ENCODE assay signal across 12 cellular contexts in genomic region chr21:33232640-33233039, GRCh38. TPM values are rescaled to one million over a fixed set of nuclear protein-coding genes. Genes with fewer than 3 reads are reported as not detected.
DNase-seq lines count a peak whose midpoint lies in the region; ATAC-seq and TF ChIP-seq lines count a peak whose summit lies in the region.
"Had no signal": no experiment of that assay in that cellular context is flagged by ENCODE, and none has a peak within 500 bp of the region (broad histone marks: within the 10 kb centered on the region; RNA-seq: fewer than 3 reads in every experiment).

No MANE protein-coding gene starts in this region.

- H3K4me3 ChIP-seq in BLaER1 (no peak overlapping the region), GM06990 (replicated peaks; ENCODE audit: low read depth, low read length) (peak overlapping the region; percentile 98)

- H3K36me3 Mint-ChIP-seq in activated B cell treated with CpG ODN at 0.5 μM for 24 hours (ENCODE audit: low read depth), result peaks cover 32% of the 10 kb centered on the region

- POLR2A ChIA-PET in activated B cell treated with CpG ODN at 0.5 μM for 24 hours (lab: Charles Lee), result interaction anchor here (0.5 to 1.3 kb wide), 5 partner anchors 14 to 129 kb away, joined by 3 to 8 read pairs (median 4); partner anchors contain the start of gene IL10RB

- H3K27ac ChIP-seq in BLaER1, result no peak overlapping the region

- H3K27me3 ChIP-seq in BLaER1 (no peaks in the 10 kb centered on the region), GM06990 (replicated peaks; ENCODE audit: control insufficient read depth, insufficient read depth, low read length) (no peaks in the 10 kb centered on the region)
- H3K27me3 ChIP-seq: left lung had no signal

- 0 out of 2 replicates have a peak overlapping the region, but pooled peaks have one; percentile 4 for H3K4me2 ChIP-seq in BLaER1

- H3K9me3 Mint-ChIP-seq in activated B cell treated with CpG ODN at 0.5 μM for 24 hours, result no peaks in the 10 kb centered on the region

- ATAC-seq in activated B cell treated with CpG ODN at 0.5 μM for 24 hours (ENCODE audit: low read depth) (no peak), HG03135 (IDR thresholded peaks at IDR 0.05; ENCODE audit: unreplicated experiment) (no peak)
- ATAC-seq: left lung had no signal

- no peaks in the 10 kb centered on the region for H3K27me3 Mint-ChIP-seq in activated B cell treated with CpG ODN at 0.5 μM for 24 hours

- peak overlapping the region; percentile 74 for H3K27ac Mint-ChIP-seq in activated B cell treated with CpG ODN at 0.5 μM for 24 hours

- no peaks in the 10 kb centered on the region for H3K9me3 ChIP-seq in BLaER1
- H3K9me3 ChIP-seq: left lung had no signal

- peaks cover 52% of the 10 kb centered on the region for H4K20me1 ChIP-seq in BLaER1

- intact Hi-C loops in activated B cell treated with CpG ODN at 0.5 μM for 24 hours (cut with micrococcal nuclease), result no loop called here

- no peak for TF ChIP-seq CTCF in GM06990 (IDR thresholded peaks at IDR 0.05; ENCODE audit: insufficient read depth, low read length, poor library complexity, severe bottlenecking)
- TF ChIP-seq CTCF in activated B cell treated with CpG ODN at 0.5 μM for 24 hours (IDR thresholded peaks at IDR 0.05), result no peak

- H3K4me1 ChIP-seq in BLaER1, result peaks cover 32% of the 10 kb centered on the region

- CTCF ChIA-PET in activated B cell treated with CpG ODN at 0.5 μM for 24 hours (lab: Charles Lee), result interaction anchor here (1.3 kb wide), 1 partner anchor 36 kb away, joined by 3 read pairs; no protein-coding TSS in a partner anchor

- H3K4me3 Mint-ChIP-seq in activated B cell treated with CpG ODN at 0.5 μM for 24 hours, result peak overlapping the region; percentile 92
- H3K4me3 Mint-ChIP-seq: H9 had no signal

- DNase-seq in GM06990 (ENCODE audit: extremely low read depth, insufficient read length), result no peak
- DNase-seq in activated B cell treated with CpG ODN at 0.5 μM for 24 hours, result no peak
- DNase-seq in kidney tubule cell (ENCODE audit: low spot score), result peak; percentile 41
- no peak for DNase-seq in NCI-H524 treated with DMSO at 0.1 percent for 48 hours (lab: John Stamatoyannopoulos, UW)
- no peak for DNase-seq in D341Med (ENCODE audit: low spot score)
- DNase-seq in cerebellar nuclear complex (lab: John Stamatoyannopoulos, UW), result no peak
- DNase-seq: activated CD4-positive, CD25-positive, alpha-beta regulatory T cell; H9; left lung; NCI-H146 had no signal

- H3K9ac ChIP-seq in BLaER1, result no peak overlapping the region

- H3K36me3 ChIP-seq in BLaER1 (peaks cover 28% of the 10 kb centered on the region), GM06990 (ENCODE audit: control insufficient read depth, insufficient read depth, low read length) (peaks cover 6% of the 10 kb centered on the region)
- H3K36me3 ChIP-seq: left lung had no signal

- H3K4me1 Mint-ChIP-seq in activated B cell treated with CpG ODN at 0.5 μM for 24 hours, result peaks cover 70% of the 10 kb centered on the region

RNA-seq across cellular contexts. Expression of gene IFNAR2, which starts 2.9 kb away (rescaled TPM):
- total RNA-seq in activated B cell treated with CpG ODN at 0.5 μM for 24 hours, result 24.9 and 29.2 TPM in 2 replicates

RNA-seq across cellular contexts. Expression of gene IL10RB, which starts 33.5 kb away (rescaled TPM):
- 36.7 and 37.9 TPM in 2 replicates for total RNA-seq in activated B cell treated with CpG ODN at 0.5 μM for 24 hours
